Comparison of ENCODE assay signal across 11 cellular contexts in the genomic region with DNA sequence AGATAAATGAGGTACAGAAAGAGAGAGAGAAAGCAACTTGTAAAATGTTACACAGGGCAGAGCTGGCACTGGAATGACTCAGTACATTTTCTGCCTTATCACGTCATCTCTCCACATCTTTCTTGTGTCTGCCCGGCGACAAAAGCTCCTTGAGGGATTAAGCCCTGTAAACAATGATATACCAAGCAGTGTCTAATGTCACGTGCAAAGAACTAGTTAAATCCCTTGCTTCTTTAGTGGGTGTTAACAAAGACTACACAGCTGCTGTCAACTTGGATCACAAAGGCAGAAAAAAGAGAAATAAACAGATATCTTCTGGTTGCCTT. TPM values are rescaled to one million over a fixed set of nuclear protein-coding genes. Genes with fewer than 3 reads are reported as not detected.
DNase-seq lines count a peak whose midpoint lies in the region; ATAC-seq, FAIRE-seq and TF ChIP-seq lines count a peak whose summit lies in the region.
"Had no signal": no experiment of that assay in that cellular context is flagged by ENCODE, and none has a peak within 500 bp of the region (broad histone marks: within the 10 kb centered on the region; RNA-seq: fewer than 3 reads in every experiment).

No MANE protein-coding gene starts in this region.

- no TSS peak for BruUV-seq in endothelial cell of umbilical vein (replicated peaks; lab: Mats Ljungman, UMichigan)
- no TSS peak for BruUV-seq in HepG2 (replicated peaks; lab: Mats Ljungman, UMichigan)

- H3K9ac ChIP-seq in endothelial cell of umbilical vein (replicated peaks; ENCODE audit: extremely low read depth, insufficient read depth, low read length): no peak overlapping the region
- no peak overlapping the region for H3K9ac ChIP-seq in HepG2 (ENCODE audit: insufficient read depth, low read depth, low read length)

- FAIRE-seq in endothelial cell of umbilical vein (lab: Jason Lieb, UNC) (no peak), HepG2 (lab: Jason Lieb, UNC) (no peak)

- H3K9me1 ChIP-seq in endothelial cell of umbilical vein (replicated peaks; ENCODE audit: control insufficient read depth, extremely low read depth, insufficient read depth, low read length): no peaks in the 10 kb centered on the region

- no peak overlapping the region for H3K4me3 ChIP-seq in right atrium auricular region
- H3K4me3 ChIP-seq in endothelial cell of umbilical vein (replicated peaks in 1 of 3; ENCODE audit: insufficient read depth in 1 of 3, low read depth in 1 of 3, low read length in 3 of 3): no peak overlapping the region
- H3K4me3 ChIP-seq in HepG2 (replicated peaks in 1 of 3; ENCODE audit: insufficient read depth in 1 of 3, low read depth in 2 of 3, low read length in 3 of 3): no peak overlapping the region

- H3K4me2 ChIP-seq in endothelial cell of umbilical vein (ENCODE audit: insufficient read depth, low read length) (no peak overlapping the region), HepG2 (ENCODE audit: low read depth, low read length) (no peak overlapping the region)

- no peak for TF ChIP-seq CTCF in right atrium auricular region (IDR thresholded peaks at IDR 0.05)
- no peak for TF ChIP-seq CTCF in endothelial cell of umbilical vein (IDR thresholded peaks at IDR 0.05; ENCODE audit: extremely low read depth in 1 of 2, insufficient read depth in 1 of 2, low read depth in 1 of 2, low read length in 2 of 2)
- no peak for TF ChIP-seq CTCF in HepG2 (CRISPR knock-in tag; IDR thresholded peaks at IDR 0.05)

- dilution Hi-C loops in endothelial cell of umbilical vein (cut with MboI; ENCODE audit: extremely low pct_ligation_motif_present, low sequenced_read_pairs): no loop called here

- no peaks in the 10 kb centered on the region for H3K9me3 ChIP-seq in right atrium auricular region
- H3K9me3 ChIP-seq in endothelial cell of umbilical vein (replicated peaks; ENCODE audit: control insufficient read depth, insufficient read depth, low read length): no peaks in the 10 kb centered on the region
- no peaks in the 10 kb centered on the region for H3K9me3 ChIP-seq in HepG2 (ENCODE audit: low read length)

- CTCF ChIA-PET in endothelial cell of umbilical vein (lab: Charles Lee): interaction anchor here (0.8 to 1.7 kb wide), 4 partner anchors 12 to 314 kb away, joined by 3 to 9 read pairs (median 5); no protein-coding TSS in a partner anchor
- CTCF ChIA-PET in HepG2 (lab: Yijun Ruan, JAX; ENCODE audit: low intra/inter-chr PET ratio, low total read pairs): no interaction called here

- H3K4me1 ChIP-seq in right atrium auricular region: peaks cover 0 to 16% of the 10 kb centered on the region in 2 donors
- H3K4me1 ChIP-seq in endothelial cell of umbilical vein (ENCODE audit: control insufficient read depth, extremely low read depth, insufficient read depth, low read length): no peaks in the 10 kb centered on the region
- H3K4me1 ChIP-seq in HepG2 (ENCODE audit: insufficient read depth, low read length): no peaks in the 10 kb centered on the region

- H4K20me1 ChIP-seq in endothelial cell of umbilical vein (replicated peaks; ENCODE audit: control insufficient read depth, extremely low read depth, insufficient read depth, low read length): no peaks in the 10 kb centered on the region
- no peaks in the 10 kb centered on the region for H4K20me1 ChIP-seq in HepG2 (ENCODE audit: insufficient read depth, low read length)

- POLR2A ChIA-PET in endothelial cell of umbilical vein (lab: Charles Lee): no interaction called here
- POLR2A ChIA-PET in HepG2 (lab: Yijun Ruan, JAX): no interaction called here

- no peak for TF ChIP-seq POLR2A in endothelial cell of umbilical vein (IDR thresholded peaks at IDR 0.05; ENCODE audit: low read depth, low read length)
- no peak for TF ChIP-seq POLR2A in HepG2 (IDR thresholded peaks at IDR 0.05; ENCODE audit: insufficient read depth in 1 of 2, low read depth in 2 of 2, low read length in 2 of 2)

- H3K27ac ChIP-seq in right atrium auricular region: peak overlapping the region; percentile 16 to 64
- H3K27ac ChIP-seq in endothelial cell of umbilical vein (ENCODE audit: insufficient read depth, low read depth, low read length): no peak overlapping the region
- peak overlapping the region; percentile 70 for H3K27ac ChIP-seq in substantia nigra (ENCODE audit: low read depth, low read length, poor library complexity, severe bottlenecking)
- H3K27ac ChIP-seq in HepG2 (ENCODE audit: extremely low read length, insufficient read depth, low read length): no peak overlapping the region

- TF ChIP-seq RAD21 in HepG2 (CRISPR knock-in tag; IDR thresholded peaks at IDR 0.05): no peak

- intact Hi-C loops in Right ventricle myocardium superior (cut with DNase I) (loop anchor here (10.0 kb wide), 1 partner anchor 241 kb away; no protein-coding TSS in a partner anchor), endothelial cell of umbilical vein (cut with micrococcal nuclease) (no loop called here), HepG2 (cut with micrococcal nuclease; ENCODE audit: unreplicated experiment) (no loop called here)

- H3K36me3 ChIP-seq in right atrium auricular region (no peaks in the 10 kb centered on the region), endothelial cell of umbilical vein (ENCODE audit: control insufficient read depth in 2 of 2, extremely low read depth in 1 of 2, insufficient read depth in 2 of 2, low read length in 2 of 2) (no peaks in the 10 kb centered on the region), HepG2 (replicated peaks in 1 of 2; ENCODE audit: control insufficient read depth in 1 of 2, insufficient read depth in 2 of 2, low read length in 2 of 2) (no peaks in the 10 kb centered on the region)

- TF ChIP-seq EP300 in HepG2 (IDR thresholded peaks at IDR 0.05; ENCODE audit: low read depth in 2 of 2, low read length in 2 of 2) (no peak), HepG2 (CRISPR knock-in tag; IDR thresholded peaks at IDR 0.05; ENCODE audit: borderline replicate concordance) (no peak)

- H2AFZ ChIP-seq in endothelial cell of umbilical vein (ENCODE audit: low read depth, low read length) (no peak overlapping the region), HepG2 (ENCODE audit: low read length) (no peak overlapping the region)

- in situ Hi-C loops in HepG2 (cut with HindIII; ENCODE audit: extremely low pct_ligation_motif_present, low pct_unique_long_range_greater_than_20kb): no loop called here

- WGBS in HepG2 (ENCODE audit: low lambda C conversion rate): 0% methylated on average over 4 of the region's 4 CpGs

- no peak for DNase-seq in right atrium auricular region (ENCODE audit: low spot score)
- no peak for DNase-seq in Right ventricle myocardium superior
- DNase-seq in NCI-H82 treated with DMSO at 0.1 percent for 48 hours (lab: John Stamatoyannopoulos, UW; ENCODE audit: unreplicated experiment): peak; percentile 78
- DNase-seq in endothelial cell of umbilical vein (ENCODE audit: low read depth, low spot score): no peak
- DNase-seq in substantia nigra (lab: John Stamatoyannopoulos, UW): peak in 3 of 49 donors; percentile 7 to 24 (median 9)
- DNase-seq in glomerular visceral epithelial cell (ENCODE audit: extremely low spot score): no peak
- no peak for DNase-seq in NCI-H2196 treated with DMSO at 0.1 percent for 48 hours (lab: John Stamatoyannopoulos, UW; ENCODE audit: unreplicated experiment)
- DNase-seq in HepG2 (ENCODE audit: low spot score): no peak
- DNase-seq: activated CD4-positive, CD25-positive, alpha-beta regulatory T cell; NCI-H1105 had no signal

- no peaks in the 10 kb centered on the region for H3K79me2 ChIP-seq in endothelial cell of umbilical vein (ENCODE audit: control insufficient read depth, insufficient read depth, low read length)
- no peaks in the 10 kb centered on the region for H3K79me2 ChIP-seq in HepG2 (ENCODE audit: insufficient read depth, low read length)

- H3K27me3 ChIP-seq in right atrium auricular region: no peaks in the 10 kb centered on the region
- H3K27me3 ChIP-seq in endothelial cell of umbilical vein (ENCODE audit: control insufficient read depth in 2 of 2, insufficient read depth in 2 of 2, low read length in 2 of 2): no peaks in the 10 kb centered on the region
- H3K27me3 ChIP-seq in HepG2 (ENCODE audit: control insufficient read depth in 1 of 2, insufficient read depth in 2 of 2, low read length in 2 of 2): no peaks in the 10 kb centered on the region

- ATAC-seq in Right ventricle myocardium superior (ENCODE audit: poor library complexity): no peak
- no peak for ATAC-seq in HepG2
- ATAC-seq: left lobe of liver had no signal

RNA-seq across cellular contexts. Expression of a gene that starts 48.0 kb away (rescaled TPM):
- total RNA-seq in right atrium auricular region: 10 to 100 TPM; 30.6 to 37.8 TPM
- 16.8 TPM for total RNA-seq in Right ventricle myocardium superior
- 77.7 and 89.7 TPM in 2 replicates for total RNA-seq in endothelial cell of umbilical vein
- 58.4 and 66.4 TPM in 2 replicates for polyA plus RNA-seq in endothelial cell of umbilical vein
- polyA plus RNA-seq in endothelial cell of umbilical vein (2011; cell fraction: cytosol; rRNA removed): 54.0 and 54.3 TPM in 2 replicates
- polyA plus RNA-seq in endothelial cell of umbilical vein (2011; cell fraction: nucleus; rRNA removed): 187 and 208 TPM in 2 replicates
- polyA plus RNA-seq in endothelial cell of umbilical vein (2012): 48.6 and 55.5 TPM in 2 replicates
- 215 and 218 TPM in 2 replicates for polyA minus RNA-seq in endothelial cell of umbilical vein
- 3.3 TPM for polyA minus RNA-seq in endothelial cell of umbilical vein (2011; cell fraction: cytosol; rRNA and poly(A)+ RNA removed)
- polyA minus RNA-seq in endothelial cell of umbilical vein (2011; cell fraction: nucleus; rRNA and poly(A)+ RNA removed): 236 and 297 TPM in 2 replicates
- total RNA-seq in HepG2 (2016; rRNA removed; fragmentation: Illumina TruSeq; extraction: Trizol): 3.3 and 4.4 TPM in 2 replicates
- 0.09 and 0.40 TPM in 2 replicates for total RNA-seq in HepG2 (2016; cell fraction: cytosol; rRNA removed; fragmentation: Illumina TruSeq; extraction: Trizol; ENCODE audit: low read depth)
- 2.1 and 3.5 TPM in 2 replicates for total RNA-seq in HepG2 (2016; cell fraction: insoluble cytoplasmic fraction; rRNA removed; fragmentation: Illumina TruSeq; extraction: Trizol)
- 0.93 and 1.0 TPM in 2 replicates for total RNA-seq in HepG2 (2016; cell fraction: membrane; rRNA removed; fragmentation: Illumina TruSeq; extraction: Trizol)
- 3.7 and 5.7 TPM in 2 replicates for total RNA-seq in HepG2 (2016; cell fraction: nucleus; rRNA removed; fragmentation: Illumina TruSeq; extraction: Trizol)
- 2.4 and 3.0 TPM in 2 replicates for polyA plus RNA-seq in HepG2 (2011; rRNA removed)
- 2.7 and 2.9 TPM in 2 replicates for polyA plus RNA-seq in HepG2 (2011; cell fraction: cytosol; rRNA removed)
- 3.7 and 4.1 TPM in 2 replicates for polyA plus RNA-seq in HepG2 (2011; cell fraction: nucleus; rRNA removed)
- polyA plus RNA-seq in HepG2 (2012): 1.4 and 1.6 TPM in 2 replicates
- polyA plus RNA-seq in HepG2 (2016; cell fraction: cytosol; fragmentation: Illumina TruSeq; extraction: Trizol; ENCODE audit: low read depth): 0.03 and 0.06 TPM in 2 replicates
- 1.5 and 2.2 TPM in 2 replicates for polyA plus RNA-seq in HepG2 (2016; cell fraction: insoluble cytoplasmic fraction; fragmentation: Illumina TruSeq; extraction: Trizol; ENCODE audit: low read depth)
- 0.22 and 0.40 TPM in 2 replicates for polyA plus RNA-seq in HepG2 (2016; cell fraction: membrane; fragmentation: Illumina TruSeq; extraction: Trizol; ENCODE audit: low read depth)
- 1.4 and 2.1 TPM in 2 replicates for polyA plus RNA-seq in HepG2 (2016; cell fraction: nucleus; fragmentation: Illumina TruSeq; extraction: Trizol; ENCODE audit: insufficient read depth, low read depth)
- polyA minus RNA-seq in HepG2 (2011; rRNA and poly(A)+ RNA removed; ENCODE audit: low replicate concordance): 4.1 and 6.9 TPM in 2 replicates
- polyA minus RNA-seq in HepG2 (2011; cell fraction: cytosol; rRNA and poly(A)+ RNA removed): 1.5 and 1.6 TPM in 2 replicates
- 21.3 and 23.2 TPM in 2 replicates for polyA minus RNA-seq in HepG2 (2011; cell fraction: nucleus; rRNA and poly(A)+ RNA removed)

Comparison
In these comparisons a context has a peak if more than half of its experiments do, and no peak if none do; other contexts are left out.
1. H3K27ac ChIP-seq: peak in right atrium auricular region (2 of 2) and substantia nigra (single experiment); none in endothelial cell of umbilical vein (single experiment) and HepG2 (single experiment).